7 cellular contexts compared by ENCODE assay signal in genomic region chrY:24611244-24611643, GRCh38. TPM values are rescaled to one million over a fixed set of nuclear protein-coding genes. Genes with fewer than 3 reads are reported as not detected.
"Had no signal": no experiment of that assay in that cellular context is flagged by ENCODE, and none has a peak within 500 bp of the region (broad histone marks: within the 10 kb centered on the region; RNA-seq: fewer than 3 reads in every experiment).

No MANE protein-coding gene starts in this region.

RNA-seq across cellular contexts. Expression of gene BPY2B, which starts 6.6 kb away (rescaled TPM):
- total RNA-seq: GM23248, GM23338, H1, H4, H7, H9, HFFc6 had no signal
